30 cellular contexts compared by ENCODE assay signal in genomic region chr1:41396084-41396483, GRCh38. TPM values are rescaled to one million over a fixed set of nuclear protein-coding genes. Genes with fewer than 3 reads are reported as not detected.
A peak's percentile ranks its signal among the peaks of the same experiment; 100 is the strongest.
DNase-seq lines count a peak whose midpoint lies in the region; ATAC-seq and TF ChIP-seq lines count a peak whose summit lies in the region.
"Had no signal": no experiment of that assay in that cellular context is flagged by ENCODE, and none has a peak within 500 bp of the region (broad histone marks: within the 10 kb centered on the region; RNA-seq: fewer than 3 reads in every experiment).

No MANE protein-coding gene starts in this region.

- no peaks in the 10 kb centered on the region for H3F3A ChIP-seq in GM23248 (ENCODE audit: insufficient read depth)

- H3K4me1 Mint-ChIP-seq in brain = peaks cover 97% of the 10 kb centered on the region

- peaks cover 23% of the 10 kb centered on the region for H3K27me3 ChIP-seq in GM23248 (replicated peaks; ENCODE audit: insufficient read depth)
- H3K27me3 ChIP-seq: MG63, sigmoid colon, thyroid gland, vagina had no signal

- H3K36me3 ChIP-seq in mucosa of descending colon (ENCODE audit: low read depth) (no peaks in the 10 kb centered on the region), GM23248 (ENCODE audit: low read depth) (no peaks in the 10 kb centered on the region)
- H3K36me3 ChIP-seq: esophagus muscularis mucosa, heart left ventricle, lower lobe of right lung, MG63, neutrophil, sigmoid colon, thyroid gland, vagina had no signal

- H3K9ac ChIP-seq in GM23248 = no peak overlapping the region

- H3K4me2 ChIP-seq in GM23248 (ENCODE audit: unreplicated experiment) = no peak overlapping the region
- H3K4me2 ChIP-seq: PC-9 had no signal

- H4K20me1 ChIP-seq in GM23248 (ENCODE audit: insufficient read depth) = no peaks in the 10 kb centered on the region

- no peaks in the 10 kb centered on the region for H3K36me3 Mint-ChIP-seq in brain
- H3K36me3 Mint-ChIP-seq: activated CD4-positive, alpha-beta memory T cell treated with anti-CD3 and anti-CD28 coated beads for 36 hours had no signal

- no peak overlapping the region for H2AFZ ChIP-seq in GM23248
- H2AFZ ChIP-seq: PC-9 had no signal

- no peak overlapping the region for H3K27ac ChIP-seq in GM23248
- H3K27ac ChIP-seq: dorsolateral prefrontal cortex, esophagus muscularis mucosa, heart left ventricle, lower lobe of right lung, neutrophil, PC-9, sigmoid colon, thyroid gland, vagina had no signal

- no peaks in the 10 kb centered on the region for H3K9me2 ChIP-seq in GM23248 (ENCODE audit: insufficient read depth)

- H3K9me3 ChIP-seq in mucosa of descending colon (no peaks in the 10 kb centered on the region), GM23248 (ENCODE audit: low read depth) (no peaks in the 10 kb centered on the region)
- H3K9me3 ChIP-seq: lower lobe of right lung, MG63, neutrophil, sigmoid colon, thyroid gland, vagina had no signal

- H3K4me3 ChIP-seq in mucosa of descending colon (no peak overlapping the region), GM23248 (no peak overlapping the region)
- H3K4me3 ChIP-seq: dorsolateral prefrontal cortex, esophagus muscularis mucosa, heart left ventricle, lower lobe of right lung, MG63, PC-9, sigmoid colon, thyroid gland, vagina had no signal

- peak overlapping the region; percentile 85 to 97 (median 93) for H3K27ac Mint-ChIP-seq in brain
- H3K27ac Mint-ChIP-seq: activated CD4-positive, alpha-beta memory T cell treated with anti-CD3 and anti-CD28 coated beads for 36 hours; activated T-cell treated with anti-CD3 and anti-CD28 coated beads, Interleukin-2, amount 50 U/mL, for 72 hours; CD4-positive, alpha-beta T cell; HFFc6 had no signal

- no peak for TF ChIP-seq CTCF in brain (conservative IDR thresholded peaks at IDR 0.05)
- TF ChIP-seq CTCF in mucosa of descending colon (IDR thresholded peaks at IDR 0.05) = no peak

- H3K4me1 ChIP-seq in mucosa of descending colon (ENCODE audit: low read depth) (no peaks in the 10 kb centered on the region), GM23248 (ENCODE audit: insufficient read depth) (no peaks in the 10 kb centered on the region)
- H3K4me1 ChIP-seq: lower lobe of right lung, thyroid gland had no signal

- ATAC-seq in mucosa of descending colon (peak; percentile 9), HG03354 (IDR thresholded peaks at IDR 0.05; ENCODE audit: poor library complexity, severe bottlenecking, unreplicated experiment) (no peak), HG03025 (IDR thresholded peaks at IDR 0.05; ENCODE audit: low FRiP score, unreplicated experiment) (no peak)
- ATAC-seq: activated CD4-positive, CD25-positive, alpha-beta regulatory T cell treated with anti-CD3 and anti-CD28 coated beads, Interleukin-2, amount 50 U/mL, for 24 hours; activated T-cell treated with anti-CD3 and anti-CD28 coated beads, Interleukin-2, amount 50 U/mL, for 72 hours; lower lobe of right lung had no signal

- no peaks in the 10 kb centered on the region for H3K79me2 ChIP-seq in GM23248 (ENCODE audit: insufficient read depth)

- peaks cover 6% of the 10 kb centered on the region for H3K27me3 Mint-ChIP-seq in brain

- WGBS in GM23248 (ENCODE audit: low coverage in 1 of 2, low lambda C conversion rate in 2 of 2, missing lambda C conversion rate in 2 of 2), 2 experiments = 66% methylated on average over 14 of the region's 14 CpGs

- in situ Hi-C loops in GM23248 (cut with MboI) = no loop called here

- intact Hi-C loops in mucosa of descending colon (cut with DNase I, micrococcal nuclease) = no loop called here

- peaks cover 0 to 9% (median 8%) of the 10 kb centered on the region in 5 experiments for H3K9me3 Mint-ChIP-seq in brain
- H3K9me3 Mint-ChIP-seq: CD4-positive, alpha-beta T cell; central memory CD8-positive, alpha-beta T cell had no signal

- DNase-seq in NCI-H510A treated with DMSO at 0.1 percent for 48 hours (lab: John Stamatoyannopoulos, UW) = peak; percentile 52
- no peak for DNase-seq in NCI-H510A (lab: John Stamatoyannopoulos, UW)
- no peak for DNase-seq in mucosa of descending colon
- DNase-seq in retina = peak; percentile 30
- DNase-seq in GM23248 = no peak
- DNase-seq: activated CD4-positive, alpha-beta memory T cell treated with anti-CD3 and anti-CD28 coated beads for 36 hours; activated naive CD4-positive, alpha-beta T cell treated with Interleukin-2 at 50 U/mL for 16 hours; activated T-cell treated with anti-CD3 and anti-CD28 coated beads, Interleukin-2, amount 50 U/mL, for 72 hours; CD4-positive, alpha-beta T cell; foreskin fibroblast; heart left ventricle; HFFc6; KBM-7; lower lobe of right lung; MG63; NCI-H1417 treated with DMSO at 0.1 percent for 48 hours; PC-9; sigmoid colon; stimulated activated CD4-positive, alpha-beta T cell treated with anti-CD3 and anti-CD28 coated beads, Interleukin-12 subunit alpha, Interleukin-12 subunit beta, amount 100 ng/mL, for 4 hours; stimulated activated CD4-positive, alpha-beta T cell treated with anti-CD3 and anti-CD28 coated beads, Interleukin-2, amount 100 ng/mL, for 48 hours had no signal

- H3K4me3 Mint-ChIP-seq in brain = peak overlapping the region; percentile 6 to 72 (median 59)
- H3K4me3 Mint-ChIP-seq: activated CD4-positive, alpha-beta memory T cell treated with anti-CD3 and anti-CD28 coated beads for 36 hours; activated T-cell treated with anti-CD3 and anti-CD28 coated beads, Interleukin-2, amount 50 U/mL, for 72 hours; CD4-positive, alpha-beta T cell; central memory CD8-positive, alpha-beta T cell; HFFc6 had no signal

RNA-seq across cellular contexts. Expression of gene FOXO6, which starts 34.9 kb away (rescaled TPM):
- polyA plus RNA-seq in brain (ENCODE audit: insufficient read depth, low read depth, low replicate concordance) = 8.1 TPM
- 1 to 10 TPM in 1 of 3 donors, under 1 TPM in 2; 0.65 to 2.0 (median 0.72) TPM for total RNA-seq in mucosa of descending colon
- total RNA-seq in GM23248 (2014; rRNA removed; shearing (Covaris generic)) = not detected in 2 replicates
- not detected in 2 replicates for polyA plus RNA-seq in GM23248 (2016; fragmentation: Nextera tagmentation; extraction: Ambion mirVana)

Comparison
In these comparisons a context has a peak if more than half of its experiments do, and no peak if none do; other contexts are left out.
1. DNase-seq: peak in NCI-H510A treated with DMSO at 0.1 percent for 48 hours (single experiment) and retina (single experiment); none in NCI-H510A (single experiment), mucosa of descending colon (0 of 3) and GM23248 (single experiment).